24 cellular contexts compared by ENCODE assay signal in genomic region chr15:93179704-93180103, GRCh38.
DNase-seq lines count a peak whose midpoint lies in the region; ATAC-seq and TF ChIP-seq lines count a peak whose summit lies in the region.
"Had no signal": no experiment of that assay in that cellular context is flagged by ENCODE, and none has a peak within 500 bp of the region (broad histone marks: within the 10 kb centered on the region; RNA-seq: fewer than 3 reads in every experiment).

No MANE protein-coding gene starts in this region.

- H3K4me1 Mint-ChIP-seq in glutamatergic neuron (ENCODE audit: low read depth, unreplicated experiment), result peaks cover 9% of the 10 kb centered on the region

- H3K27me3 ChIP-seq in BLaER1 (no peaks in the 10 kb centered on the region), neuron (ENCODE audit: insufficient read depth, low read length) (no peaks in the 10 kb centered on the region)
- H3K27me3 ChIP-seq: upper lobe of right lung had no signal

- no peaks in the 10 kb centered on the region for H3K36me3 ChIP-seq in BLaER1
- H3K36me3 ChIP-seq in neuron (ENCODE audit: insufficient read depth, low read length), result no peaks in the 10 kb centered on the region
- H3K36me3 ChIP-seq: adrenal gland, upper lobe of right lung had no signal

- peak overlapping the region; percentile 47 for H3K27ac ChIP-seq in BLaER1
- H3K27ac ChIP-seq: adrenal gland, dorsolateral prefrontal cortex, epithelial cell of prostate, KMS-11, upper lobe of right lung had no signal

- no peaks in the 10 kb centered on the region for H4K20me1 ChIP-seq in BLaER1

- TF ChIP-seq CTCF in glutamatergic neuron (IDR thresholded peaks at IDR 0.05; ENCODE audit: partially characterized antibody, unreplicated experiment), result no peak

- DNase-seq in glutamatergic neuron, result no peak
- no peak for DNase-seq in NCI-H446 treated with DMSO at 0.1 percent for 48 hours (lab: John Stamatoyannopoulos, UW)
- no peak for DNase-seq in Ammon's horn (ENCODE audit: low spot score)
- DNase-seq in NCI-H1436 (lab: John Stamatoyannopoulos, UW), result no peak
- DNase-seq: activated CD4-positive, alpha-beta T cell treated with anti-CD3 and anti-CD28 coated beads, Interleukin-2, amount 50 U/mL, for 48 hours; activated gamma-delta T cell; dorsolateral prefrontal cortex; GF-D8; mesenchymal stem cell; NCI-H187; NCI-H226; PC-3; SIG-M5; stimulated activated CD4-positive, alpha-beta T cell treated with anti-CD3 and anti-CD28 coated beads, Interleukin-4, amount 100 ng/mL, for 1 hour had no signal

- peaks cover 8% of the 10 kb centered on the region for H3K9me3 Mint-ChIP-seq in glutamatergic neuron (ENCODE audit: unreplicated experiment)

- peaks cover 25% of the 10 kb centered on the region for H3K9me3 ChIP-seq in BLaER1
- H3K9me3 ChIP-seq in neuron (ENCODE audit: low read length), result peaks cover 1% of the 10 kb centered on the region
- H3K9me3 ChIP-seq: adrenal gland, upper lobe of right lung had no signal

- no peak overlapping the region for H3K27ac Mint-ChIP-seq in glutamatergic neuron (ENCODE audit: unreplicated experiment)
- H3K27ac Mint-ChIP-seq: naive thymus-derived CD4-positive, alpha-beta T cell had no signal

- H3K4me1 ChIP-seq in BLaER1 (peaks cover 41% of the 10 kb centered on the region), neuron (ENCODE audit: insufficient read depth, low read length) (peaks cover 20% of the 10 kb centered on the region)
- H3K4me1 ChIP-seq: adrenal gland, upper lobe of right lung had no signal

- H3K4me3 ChIP-seq in BLaER1, result no peak overlapping the region
- no peak overlapping the region for H3K4me3 ChIP-seq in neuron (ENCODE audit: low read length)
- H3K4me3 ChIP-seq: adrenal gland, dorsolateral prefrontal cortex, smooth muscle cell, upper lobe of right lung had no signal

- H3K4me3 Mint-ChIP-seq in glutamatergic neuron (ENCODE audit: unreplicated experiment), result peak overlapping the region; percentile 38
- H3K4me3 Mint-ChIP-seq: naive thymus-derived CD4-positive, alpha-beta T cell had no signal

- ATAC-seq in SK-N-SH treated with all-trans-retinoic acid at 6 μM for 48 hours (no peak), HG02571 (IDR thresholded peaks at IDR 0.05; ENCODE audit: unreplicated experiment) (no peak)
- ATAC-seq: PC-3 had no signal

- peak overlapping the region; percentile 18 for H2AFZ ChIP-seq in neuron (ENCODE audit: low read depth, low read length)

- H3K9ac ChIP-seq in BLaER1, result no peak overlapping the region
- H3K9ac ChIP-seq: KMS-11 had no signal

- H3K36me3 Mint-ChIP-seq in glutamatergic neuron (ENCODE audit: unreplicated experiment), result no peaks in the 10 kb centered on the region
- H3K36me3 Mint-ChIP-seq: naive thymus-derived CD4-positive, alpha-beta T cell had no signal

- H3K4me2 ChIP-seq in BLaER1, result peak overlapping the region; percentile 73
- H3K4me2 ChIP-seq: KMS-11, smooth muscle cell had no signal

- peaks cover 3% of the 10 kb centered on the region for H3K27me3 Mint-ChIP-seq in glutamatergic neuron (ENCODE audit: unreplicated experiment)

TF ChIP-seq in SK-N-SH treated with all-trans-retinoic acid at 6 μM for 48 hours, 23 proteins besides CTCF, POLR2A, EP300 and RAD21:
- TF ChIP-seq ARNTL (CRISPR knock-in tag; IDR thresholded peaks at IDR 0.05; ENCODE audit: borderline replicate concordance, low read depth) (no peak), TSHZ2 (CRISPR knock-in tag; IDR thresholded peaks at IDR 0.05) (no peak), ZC3H10 (CRISPR knock-in tag; IDR thresholded peaks at IDR 0.05) (no peak), CSRNP3 (CRISPR knock-in tag; IDR thresholded peaks at IDR 0.05) (no peak), SNAI2 (CRISPR knock-in tag; IDR thresholded peaks at IDR 0.05) (no peak), TCF4 (CRISPR knock-in tag; IDR thresholded peaks at IDR 0.05; ENCODE audit: borderline replicate concordance) (0 out of 2 replicates have a peak, but pooled peaks have one; percentile 18), ZNF70 (CRISPR knock-in tag; IDR thresholded peaks at IDR 0.05) (no peak), ZNF8 (CRISPR knock-in tag; IDR thresholded peaks at IDR 0.05) (no peak)
